ENCODE assay signal across 16 cellular contexts in the genomic region with DNA sequence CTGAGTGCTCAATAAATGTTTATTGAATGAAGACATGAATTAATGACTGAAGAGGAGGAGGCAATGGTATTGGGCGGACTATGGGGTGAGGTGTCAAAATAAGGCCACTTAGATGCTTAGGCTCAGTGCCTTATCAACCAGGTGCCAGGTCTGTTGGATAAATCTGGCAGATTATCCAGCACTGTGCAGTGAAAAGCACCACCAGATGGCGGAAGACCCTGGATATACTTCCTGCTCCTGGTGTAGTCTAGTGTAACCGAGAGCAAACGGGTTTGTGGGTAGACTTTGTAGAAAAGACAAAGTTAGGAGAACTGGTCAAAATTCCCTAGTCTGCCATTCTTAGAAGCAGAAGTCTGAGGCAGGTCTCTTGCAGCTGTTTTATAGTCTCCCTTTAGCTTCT.
DNase-seq lines count a peak whose midpoint lies in the region; ATAC-seq, FAIRE-seq and TF ChIP-seq lines count a peak whose summit lies in the region.
"Had no signal": no experiment of that assay in that cellular context is flagged by ENCODE, and none has a peak within 500 bp of the region (broad histone marks: within the 10 kb centered on the region; RNA-seq: fewer than 3 reads in every experiment).

No MANE protein-coding gene starts in this region.

- CTCF ChIA-PET in A549 (lab: Yijun Ruan, JAX), result no interaction called here

- no peak overlapping the region for H2AFZ ChIP-seq in GM23338

- no peaks in the 10 kb centered on the region for H3K36me3 Mint-ChIP-seq in GM23338 (ENCODE audit: low read depth)
- H3K36me3 Mint-ChIP-seq: activated naive CD8-positive, alpha-beta T cell treated with anti-CD3 and anti-CD28 coated beads, Interleukin-2, amount 10 ng/mL, durations not matched to agents 7 days and 5 days had no signal

- H3K79me2 ChIP-seq in GM23338 (replicated peaks; ENCODE audit: insufficient read depth), result no peaks in the 10 kb centered on the region

- H3K4me2 ChIP-seq in A549 (no peak overlapping the region), GM23338 (no peak overlapping the region)

- no peaks in the 10 kb centered on the region for H3F3A ChIP-seq in GM23338 (replicated peaks; ENCODE audit: low read depth)

- TF ChIP-seq EP300 in A549 (IDR thresholded peaks at IDR 0.05), result no peak

- peak in 1 of 2 experiments; percentile 31; a peak in 2 of 5 replicates for TF ChIP-seq RAD21 in A549 (conservative IDR thresholded peaks at IDR 0.05 in 1 of 2, IDR thresholded peaks at IDR 0.05 in 1 of 2)

- H3K9me3 ChIP-seq in A549 (no peaks in the 10 kb centered on the region), heart right ventricle (no peaks in the 10 kb centered on the region)

- ATAC-seq in A549, result peak in 1 of 2 experiments; percentile 80; a peak in 3 of 6 replicates
- peak; percentile 48 for ATAC-seq in GM23338
- ATAC-seq in GM21423 (IDR thresholded peaks at IDR 0.05; ENCODE audit: unreplicated experiment), result no peak
- ATAC-seq in GM18858 (IDR thresholded peaks at IDR 0.05; ENCODE audit: unreplicated experiment), result no peak
- ATAC-seq in heart right ventricle, result no peak
- no peak for ATAC-seq in HG03175 (IDR thresholded peaks at IDR 0.05; ENCODE audit: unreplicated experiment)

- H3K9me3 Mint-ChIP-seq in GM23338, result no peaks in the 10 kb centered on the region
- H3K9me3 Mint-ChIP-seq: activated naive CD8-positive, alpha-beta T cell treated with anti-CD3 and anti-CD28 coated beads, Interleukin-2, amount 10 ng/mL, durations not matched to agents 7 days and 5 days; stimulated activated naive CD8-positive, alpha-beta T cell treated with anti-CD3 and anti-CD28 coated beads, Interleukin-15, Interleukin-2, amounts not matched to agents 100 ng/mL and 50 ng/mL, for 24 hours had no signal

- 60% methylated on average over 4 of the region's 4 CpGs for WGBS in A549 (ENCODE audit: missing lambda C conversion rate)
- 95 to 99% methylated on average over 4 of the region's 4 CpGs for WGBS in heart right ventricle, 2 donors

- TF ChIP-seq CTCF in A549 (IDR thresholded peaks at IDR 0.05), result 0 out of 3 replicates have a peak, but pooled peaks have one; percentile 6
- TF ChIP-seq CTCF in GM23338 (conservative IDR thresholded peaks at IDR 0.05; ENCODE audit: low read depth in 2 of 2), result peak; percentile 40 to 61
- peak; percentile 41 for TF ChIP-seq CTCF in choroid plexus epithelial cell (conservative IDR thresholded peaks at IDR 0.05; ENCODE audit: low read depth, low read length)
- no peak for TF ChIP-seq CTCF in heart right ventricle (IDR thresholded peaks at IDR 0.05)

- H3K27ac Mint-ChIP-seq in GM23338, result no peak overlapping the region
- H3K27ac Mint-ChIP-seq: activated naive CD8-positive, alpha-beta T cell treated with anti-CD3 and anti-CD28 coated beads, Interleukin-2, amount 10 ng/mL, durations not matched to agents 7 days and 5 days; B cell; stimulated activated naive CD8-positive, alpha-beta T cell treated with anti-CD3 and anti-CD28 coated beads, Interleukin-15, Interleukin-2, amounts not matched to agents 100 ng/mL and 50 ng/mL, for 24 hours had no signal

- TF ChIP-seq POLR2A in A549 (IDR thresholded peaks at IDR 0.05; ENCODE audit: low read length), result no peak

- POLR2A ChIA-PET in A549 (lab: Yijun Ruan, JAX), result no interaction called here

- intact Hi-C loops in heart right ventricle (cut with DNase I), result no loop called here

- H3K4me3 Mint-ChIP-seq in GM23338, result no peak overlapping the region
- H3K4me3 Mint-ChIP-seq: activated naive CD8-positive, alpha-beta T cell treated with anti-CD3 and anti-CD28 coated beads, Interleukin-2, amount 10 ng/mL, durations not matched to agents 7 days and 5 days; B cell; stimulated activated naive CD8-positive, alpha-beta T cell treated with anti-CD3 and anti-CD28 coated beads, Interleukin-15, Interleukin-2, amounts not matched to agents 100 ng/mL and 50 ng/mL, for 24 hours had no signal

- peaks cover 4% of the 10 kb centered on the region; the same call in 1 of the 2 replicates for H3K9me2 ChIP-seq in GM23338 (ENCODE audit: insufficient read depth)

- no peaks in the 10 kb centered on the region for H4K20me1 ChIP-seq in GM23338 (replicated peaks; ENCODE audit: insufficient read depth)

- peaks cover 10% of the 10 kb centered on the region; the same call in 2 of the 3 replicates for H3K4me1 Mint-ChIP-seq in GM23338
- H3K4me1 Mint-ChIP-seq: activated naive CD8-positive, alpha-beta T cell treated with anti-CD3 and anti-CD28 coated beads, Interleukin-2, amount 10 ng/mL, durations not matched to agents 7 days and 5 days; B cell had no signal

- peaks cover 1% of the 10 kb centered on the region for H3K27me3 Mint-ChIP-seq in GM23338 (ENCODE audit: insufficient read depth, low read depth, poor library complexity)
- H3K27me3 Mint-ChIP-seq: B cell; stimulated activated naive CD8-positive, alpha-beta T cell treated with anti-CD3 and anti-CD28 coated beads, Interleukin-15, Interleukin-2, amounts not matched to agents 100 ng/mL and 50 ng/mL, for 24 hours had no signal

- H3K36me3 ChIP-seq in GM23338 (ENCODE audit: insufficient read depth), result no peaks in the 10 kb centered on the region
- no peaks in the 10 kb centered on the region for H3K36me3 ChIP-seq in heart right ventricle

- H3K27me3 ChIP-seq in GM23338 (ENCODE audit: insufficient read depth) (no peaks in the 10 kb centered on the region), heart right ventricle (no peaks in the 10 kb centered on the region)

- H3K4me1 ChIP-seq in A549 (no peaks in the 10 kb centered on the region), GM23338 (ENCODE audit: insufficient read depth) (peaks cover 4% of the 10 kb centered on the region; the same call in 1 of the 2 replicates), heart right ventricle (peaks cover 7 to 17% (median 13%) of the 10 kb centered on the region in 9 donors)

- H3K4me3 ChIP-seq in A549 (no peak overlapping the region), GM23338 (no peak overlapping the region), choroid plexus epithelial cell (ENCODE audit: low read depth, low read length) (no peak overlapping the region), heart right ventricle (no peak overlapping the region)

- H3K27ac ChIP-seq in A549 (no peak overlapping the region), GM23338 (ENCODE audit: low read depth) (no peak overlapping the region), heart right ventricle (no peak overlapping the region)

- DNase-seq in A549 (ENCODE audit: low read depth in 1 of 2, low spot score in 1 of 2), result peak in 1 of 2 experiments; percentile 19
- peak; percentile 39 for DNase-seq in GM23338 (ENCODE audit: low spot score)
- DNase-seq in NCI-H69 (lab: John Stamatoyannopoulos, UW), result peak; percentile 49
- peak; percentile 13 for DNase-seq in choroid plexus epithelial cell (ENCODE audit: low read depth)
- no peak for DNase-seq in heart right ventricle
- DNase-seq: activated naive CD8-positive, alpha-beta T cell treated with anti-CD3 and anti-CD28 coated beads, Interleukin-2, amount 10 ng/mL, durations not matched to agents 7 days and 5 days; foreskin fibroblast; islet precursor cell; Karpas-422; stimulated activated CD4-positive, alpha-beta T cell treated with anti-CD3 and anti-CD28 coated beads, Interleukin-4, amount 100 ng/mL, for 4 hours had no signal

- no peak for FAIRE-seq in A549 (lab: Jason Lieb, UNC)
- FAIRE-seq: colon had no signal

TF ChIP-seq in A549, 52 proteins besides CTCF, POLR2A, EP300 and RAD21 (continues in another document):
- TF ChIP-seq CEBPB (IDR thresholded peaks at IDR 0.05) (no peak), POLR2AphosphoS2 (conservative IDR thresholded peaks at IDR 0.05; ENCODE audit: low read length) (no peak), RFX5 (IDR thresholded peaks at IDR 0.05) (no peak), TP53 (CRISPR knock-in tag; IDR thresholded peaks at IDR 0.05) (no peak), CBX8 (IDR thresholded peaks at IDR 0.05) (no peak), ESRRA (IDR thresholded peaks at IDR 0.05; ENCODE audit: borderline replicate concordance, low read length) (no peak), HOXA7 (CRISPR knock-in tag; IDR thresholded peaks at IDR 0.05) (no peak), JUNB (IDR thresholded peaks at IDR 0.05) (no peak)
- TF ChIP-seq, protein P1, sequence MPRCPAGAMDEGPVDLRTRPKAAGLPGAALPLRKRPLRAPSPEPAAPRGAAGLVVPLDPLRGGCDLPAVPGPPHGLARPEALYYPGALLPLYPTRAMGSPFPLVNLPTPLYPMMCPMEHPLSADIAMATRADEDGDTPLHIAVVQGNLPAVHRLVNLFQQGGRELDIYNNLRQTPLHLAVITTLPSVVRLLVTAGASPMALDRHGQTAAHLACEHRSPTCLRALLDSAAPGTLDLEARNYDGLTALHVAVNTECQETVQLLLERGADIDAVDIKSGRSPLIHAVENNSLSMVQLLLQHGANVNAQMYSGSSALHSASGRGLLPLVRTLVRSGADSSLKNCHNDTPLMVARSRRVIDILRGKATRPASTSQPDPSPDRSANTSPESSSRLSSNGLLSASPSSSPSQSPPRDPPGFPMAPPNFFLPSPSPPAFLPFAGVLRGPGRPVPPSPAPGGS (IDR thresholded peaks at IDR 0.05), result no peak
- TF ChIP-seq, protein P2, sequence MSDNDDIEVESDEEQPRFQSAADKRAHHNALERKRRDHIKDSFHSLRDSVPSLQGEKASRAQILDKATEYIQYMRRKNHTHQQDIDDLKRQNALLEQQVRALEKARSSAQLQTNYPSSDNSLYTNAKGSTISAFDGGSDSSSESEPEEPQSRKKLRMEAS (IDR thresholded peaks at IDR 0.05), result no peak

TF ChIP-seq in GM23338, 12 proteins besides CTCF, POLR2A, EP300 and RAD21 (continues in another document):
- TF ChIP-seq, protein P3, sequence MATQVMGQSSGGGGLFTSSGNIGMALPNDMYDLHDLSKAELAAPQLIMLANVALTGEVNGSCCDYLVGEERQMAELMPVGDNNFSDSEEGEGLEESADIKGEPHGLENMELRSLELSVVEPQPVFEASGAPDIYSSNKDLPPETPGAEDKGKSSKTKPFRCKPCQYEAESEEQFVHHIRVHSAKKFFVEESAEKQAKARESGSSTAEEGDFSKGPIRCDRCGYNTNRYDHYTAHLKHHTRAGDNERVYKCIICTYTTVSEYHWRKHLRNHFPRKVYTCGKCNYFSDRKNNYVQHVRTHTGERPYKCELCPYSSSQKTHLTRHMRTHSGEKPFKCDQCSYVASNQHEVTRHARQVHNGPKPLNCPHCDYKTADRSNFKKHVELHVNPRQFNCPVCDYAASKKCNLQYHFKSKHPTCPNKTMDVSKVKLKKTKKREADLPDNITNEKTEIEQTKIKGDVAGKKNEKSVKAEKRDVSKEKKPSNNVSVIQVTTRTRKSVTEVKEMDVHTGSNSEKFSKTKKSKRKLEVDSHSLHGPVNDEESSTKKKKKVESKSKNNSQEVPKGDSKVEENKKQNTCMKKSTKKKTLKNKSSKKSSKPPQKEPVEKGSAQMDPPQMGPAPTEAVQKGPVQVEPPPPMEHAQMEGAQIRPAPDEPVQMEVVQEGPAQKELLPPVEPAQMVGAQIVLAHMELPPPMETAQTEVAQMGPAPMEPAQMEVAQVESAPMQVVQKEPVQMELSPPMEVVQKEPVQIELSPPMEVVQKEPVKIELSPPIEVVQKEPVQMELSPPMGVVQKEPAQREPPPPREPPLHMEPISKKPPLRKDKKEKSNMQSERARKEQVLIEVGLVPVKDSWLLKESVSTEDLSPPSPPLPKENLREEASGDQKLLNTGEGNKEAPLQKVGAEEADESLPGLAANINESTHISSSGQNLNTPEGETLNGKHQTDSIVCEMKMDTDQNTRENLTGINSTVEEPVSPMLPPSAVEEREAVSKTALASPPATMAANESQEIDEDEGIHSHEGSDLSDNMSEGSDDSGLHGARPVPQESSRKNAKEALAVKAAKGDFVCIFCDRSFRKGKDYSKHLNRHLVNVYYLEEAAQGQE (IDR thresholded peaks at IDR 0.05; ENCODE audit: unreplicated experiment), result no peak

Comparison
In these comparisons a context has a peak if more than half of its experiments do, and no peak if none do; other contexts are left out.
1. DNase-seq: peak in GM23338 (single experiment), NCI-H69 (single experiment) and choroid plexus epithelial cell (single experiment); none in heart right ventricle (0 of 2).
2. CTCF ChIP-seq: peak in A549 (single experiment), GM23338 (2 of 2) and choroid plexus epithelial cell (single experiment); none in heart right ventricle (0 of 9).